ENCODE assay signal across 18 cellular contexts in the genomic region with DNA sequence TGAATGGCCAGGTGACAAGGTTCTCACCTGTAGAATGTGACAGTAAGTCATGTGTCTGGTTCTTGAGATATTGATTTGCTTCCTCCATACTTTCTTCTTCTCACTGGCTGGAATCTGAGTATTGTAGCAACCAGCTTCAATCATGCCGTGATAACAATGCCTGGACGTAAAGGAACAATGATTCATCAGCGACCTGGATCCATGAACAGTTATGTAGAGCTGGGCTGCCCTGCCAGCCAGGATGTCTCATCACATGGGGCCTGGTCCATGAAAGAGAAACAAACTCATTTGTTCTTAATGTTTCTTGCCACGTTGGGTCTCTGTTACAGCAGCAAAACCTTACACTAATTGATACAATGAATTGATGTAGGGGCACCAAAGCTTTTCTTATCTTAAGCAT.
"Had no signal": no experiment of that assay in that cellular context is flagged by ENCODE, and none has a peak within 500 bp of the region (broad histone marks: within the 10 kb centered on the region; RNA-seq: fewer than 3 reads in every experiment).

No MANE protein-coding gene starts in this region.

- H3K36me3 ChIP-seq: left ventricle myocardium inferior, prostate gland, spleen had no signal

- ATAC-seq: activated T-cell treated with anti-CD3 and anti-CD28 coated beads, Interleukin-2, amount 50 U/mL, for 72 hours; natural killer cell had no signal

- DNase-seq: activated CD4-positive, alpha-beta memory T cell treated with anti-CD3 and anti-CD28 coated beads, Interleukin-2, amount 10 ng/mL, durations not matched to agents 7 days and 5 days; activated CD4-positive, alpha-beta T cell treated with anti-CD3 and anti-CD28 coated beads for 48 hours; activated effector memory CD4-positive, alpha-beta T cell treated with Interleukin-2 at 50 U/mL for 16 hours; activated naive CD4-positive, alpha-beta T cell treated with anti-CD3 and anti-CD28 coated beads for 36 hours; activated naive CD8-positive, alpha-beta T cell treated with anti-CD3 and anti-CD28 coated beads, Interleukin-2, amount 10 ng/mL, durations not matched to agents 7 days and 5 days; activated T-cell treated with anti-CD3 and anti-CD28 coated beads, Interleukin-2, amount 50 U/mL, for 72 hours; amniotic stem cell; effector memory CD4-positive, alpha-beta T cell; foreskin fibroblast; kidney glomerular epithelial cell; left ventricle myocardium inferior; midbrain; natural killer cell; spleen; stimulated activated CD4-positive, alpha-beta T cell treated with anti-CD3 and anti-CD28 coated beads, Interleukin-4, amount 100 ng/mL, for 1 hour; stimulated activated naive CD4-positive, alpha-beta T cell; testis had no signal

- H3K27me3 ChIP-seq: spleen, testis had no signal

- H3K4me3 ChIP-seq: left ventricle myocardium inferior, prostate gland, spleen, testis had no signal
